ENCODE assay signal across 2 cellular contexts in genomic region chr2:8303322-8303832, GRCh38.
TF ChIP-seq lines count a peak whose summit lies in the region.

No MANE protein-coding gene starts in this region.

TF ChIP-seq in liver, 16 proteins besides CTCF, POLR2A, EP300 and RAD21:
- TF ChIP-seq REST (IDR thresholded peaks at IDR 0.05) (peak; percentile 31), TAF1 (conservative IDR thresholded peaks at IDR 0.05) (no peak)

TF ChIP-seq in HepG2, 621 proteins besides CTCF, POLR2A, EP300 and RAD21 (continued from another document):
- no peak for TF ChIP-seq TRAFD1 (CRISPR knock-in tag; IDR thresholded peaks at IDR 0.05; ENCODE audit: borderline replicate concordance)
- no peak for TF ChIP-seq ATM (IDR thresholded peaks at IDR 0.05; ENCODE audit: borderline replicate concordance)
